Comparison of ENCODE assay signal across 22 cellular contexts in the genomic region with DNA sequence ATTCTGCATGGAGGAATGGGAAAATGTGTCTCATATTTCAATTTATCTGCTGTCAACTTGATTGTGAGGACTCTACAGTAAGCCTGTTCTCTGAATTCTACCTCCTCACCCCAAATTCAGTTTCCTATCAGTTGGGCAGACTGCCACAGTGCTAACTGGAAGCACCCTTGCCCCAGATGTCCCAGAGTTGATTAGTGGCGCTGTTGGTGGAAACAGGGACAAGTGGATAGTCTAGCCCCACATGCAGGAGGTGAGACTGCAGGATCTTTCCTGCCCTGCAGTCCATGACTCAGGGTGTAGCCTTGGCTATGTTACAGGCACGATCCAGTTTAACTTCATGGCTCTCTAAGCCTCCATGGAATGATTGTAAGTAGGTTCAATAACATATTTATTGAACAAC. TPM values are rescaled to one million over a fixed set of nuclear protein-coding genes. Genes with fewer than 3 reads are reported as not detected.
"Had no signal": no experiment of that assay in that cellular context is flagged by ENCODE, and none has a peak within 500 bp of the region (broad histone marks: within the 10 kb centered on the region; RNA-seq: fewer than 3 reads in every experiment).

No MANE protein-coding gene starts in this region.

- FAIRE-seq: TTC549 had no signal

- H3K36me3 ChIP-seq: heart left ventricle, left lung, spleen had no signal

- H3K27me3 ChIP-seq: heart left ventricle, left lung had no signal

- H3K4me3 ChIP-seq: heart left ventricle, left lung, spleen had no signal

- DNase-seq: activated CD4-positive, alpha-beta T cell treated with anti-CD3 and anti-CD28 coated beads, Interleukin-2, amount 50 U/mL, for 48 hours; activated CD8-positive, alpha-beta memory T cell treated with anti-CD3 and anti-CD28 coated beads, Interleukin-2, amount 10 ng/mL, durations not matched to agents 7 days and 5 days; activated effector memory CD4-positive, alpha-beta T cell treated with anti-CD3 and anti-CD28 coated beads, Interleukin-2, amount 50 U/mL, for 16 hours; activated T-cell treated with anti-CD3 and anti-CD28 coated beads, Interleukin-2, amount 50 U/mL, for 4 hours; amniotic stem cell; endodermal cell; islet precursor cell; left lung; posterior cingulate gyrus; right cardiac atrium; spleen; stimulated activated CD4-positive, alpha-beta T cell treated with anti-CD3 and anti-CD28 coated beads, Interleukin-1b, Interleukin-23, amount 100 ng/mL, for 48 hours; stimulated activated naive CD4-positive, alpha-beta T cell; trophoblast cell had no signal

- ATAC-seq: activated CD4-positive, CD25-positive, alpha-beta regulatory T cell treated with anti-CD3 and anti-CD28 coated beads, Interleukin-2, amount 50 U/mL, for 24 hours; activated T-cell treated with anti-CD3 and anti-CD28 coated beads, Interleukin-2, amount 50 U/mL, for 4 hours had no signal

- H3K4me1 ChIP-seq: left lung had no signal

- H3K9me3 ChIP-seq: heart left ventricle, left lung had no signal

- H3K27ac ChIP-seq: heart left ventricle, left lung, spleen had no signal

RNA-seq across cellular contexts. Expression of gene ADAM30, which starts 22.1 kb away (rescaled TPM):
- total RNA-seq: activated CD8-positive, alpha-beta memory T cell treated with anti-CD3 and anti-CD28 coated beads, Interleukin-2, amount 10 ng/mL, durations not matched to agents 7 days and 5 days; activated naive CD4-positive, alpha-beta T cell treated with anti-CD3 and anti-CD28 coated beads, Interleukin-2, amount 50 U/mL, for 72 hours; activated T-cell treated with anti-CD3 and anti-CD28 coated beads, Interleukin-2, amount 50 U/mL, for 4 hours; cerebellum; dermis microvascular lymphatic vessel endothelial cell; endodermal cell; heart left ventricle; left lung; mesenteric fat pad; right cardiac atrium; spleen had no signal
- polyA plus RNA-seq: esophagus, heart left ventricle, right cardiac atrium, spleen had no signal
